In the genomic region with DNA sequence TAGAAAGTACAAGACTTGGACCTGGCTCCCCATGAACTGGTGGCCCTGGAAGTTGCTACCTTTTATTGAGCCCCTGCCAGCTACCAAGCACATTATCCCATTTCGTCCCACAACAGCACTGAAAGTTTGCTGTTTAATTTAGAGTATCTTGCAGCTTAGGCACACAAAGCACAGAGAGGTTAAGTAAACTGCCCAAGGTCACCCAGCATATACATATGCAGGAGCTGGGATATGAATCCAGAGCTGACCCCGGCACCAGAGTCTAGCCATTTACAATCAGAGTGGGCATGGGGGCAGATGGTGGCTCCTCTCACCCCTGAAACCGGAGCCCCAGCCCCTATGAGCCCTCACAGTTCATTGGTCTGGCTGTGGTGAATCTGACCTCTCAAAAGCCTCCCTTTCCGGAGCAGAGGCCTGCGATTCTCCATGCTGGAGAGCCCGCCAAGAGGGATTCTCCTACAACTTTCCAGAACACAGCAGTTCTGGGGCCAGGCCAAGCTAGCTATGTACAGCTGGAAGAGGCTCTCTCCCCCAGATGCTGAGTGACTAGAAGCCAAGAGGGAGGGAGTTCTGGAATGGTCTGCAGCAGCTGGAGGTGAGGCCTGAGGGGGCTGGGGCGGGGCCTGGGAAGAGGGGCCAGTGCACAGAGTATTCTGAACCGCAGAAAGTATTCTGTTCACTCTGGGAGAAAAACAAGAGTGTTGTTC, we compare ENCODE assay signal across 11 cellular contexts. TPM values are rescaled to one million over a fixed set of nuclear protein-coding genes. Genes with fewer than 3 reads are reported as not detected.
A peak's percentile ranks its signal among the peaks of the same experiment; 100 is the strongest.
DNase-seq lines count a peak whose midpoint lies in the region; TF ChIP-seq lines count a peak whose summit lies in the region.
"Had no signal": no experiment of that assay in that cellular context is flagged by ENCODE, and none has a peak within 500 bp of the region (broad histone marks: within the 10 kb centered on the region; RNA-seq: fewer than 3 reads in every experiment).

No MANE protein-coding gene starts in this region.

- no peaks in the 10 kb centered on the region for H3K9me3 Mint-ChIP-seq in activated CD4-positive, alpha-beta T cell treated with anti-CD3 and anti-CD28 coated beads, Interleukin-2, amount 10 ng/mL, durations not matched to agents 7 days and 5 days
- H3K9me3 Mint-ChIP-seq in activated CD4-positive, alpha-beta T cell treated with anti-CD3 and anti-CD28 coated beads, Interleukin-2, amount 10 ng/mL, durations not matched to agents 24 days and 14 days: no peaks in the 10 kb centered on the region

- CTCF ChIA-PET in activated CD4-positive, alpha-beta T cell treated with anti-CD3 and anti-CD28 coated beads, Interleukin-2, amount 10 ng/mL, durations not matched to agents 7 days and 5 days (lab: Charles Lee): interaction anchor here (0.6 to 0.9 kb wide), 3 partner anchors 9 to 16 kb away, joined by 3 to 4 read pairs (median 3); no protein-coding TSS in a partner anchor

- H3K4me3 Mint-ChIP-seq in activated CD4-positive, alpha-beta T cell treated with anti-CD3 and anti-CD28 coated beads, Interleukin-2, amount 10 ng/mL, durations not matched to agents 7 days and 5 days: no peak overlapping the region
- no peak overlapping the region for H3K4me3 Mint-ChIP-seq in activated CD4-positive, alpha-beta T cell treated with anti-CD3 and anti-CD28 coated beads, Interleukin-2, amount 10 ng/mL, durations not matched to agents 24 days and 14 days
- H3K4me3 Mint-ChIP-seq: activated CD8-positive, alpha-beta T cell treated with anti-CD3 and anti-CD28 coated beads, Interleukin-2, amount 10 ng/mL, durations not matched to agents 7 days and 5 days had no signal

- peaks cover 12% of the 10 kb centered on the region for H3K27me3 Mint-ChIP-seq in activated CD4-positive, alpha-beta T cell treated with anti-CD3 and anti-CD28 coated beads, Interleukin-2, amount 10 ng/mL, durations not matched to agents 7 days and 5 days
- peaks cover 10% of the 10 kb centered on the region for H3K27me3 Mint-ChIP-seq in activated CD4-positive, alpha-beta T cell treated with anti-CD3 and anti-CD28 coated beads, Interleukin-2, amount 10 ng/mL, durations not matched to agents 24 days and 14 days

- H3K4me3 ChIP-seq in fibroblast of pulmonary artery (replicated peaks; ENCODE audit: low read depth, low read length): no peak overlapping the region
- H3K4me3 ChIP-seq in mucosa of rectum (ENCODE audit: low read length in 2 of 2): no peak overlapping the region
- H3K4me3 ChIP-seq in tibial nerve: no peak overlapping the region

- H3K27me3 ChIP-seq in mucosa of rectum (ENCODE audit: control insufficient read depth in 2 of 2, insufficient read depth in 2 of 2, low read length in 2 of 2): no peaks in the 10 kb centered on the region
- H3K27me3 ChIP-seq in tibial nerve: no peaks in the 10 kb centered on the region

- no peak overlapping the region for H3K27ac Mint-ChIP-seq in activated CD4-positive, alpha-beta T cell treated with anti-CD3 and anti-CD28 coated beads, Interleukin-2, amount 10 ng/mL, durations not matched to agents 7 days and 5 days
- no peak overlapping the region for H3K27ac Mint-ChIP-seq in activated CD4-positive, alpha-beta T cell treated with anti-CD3 and anti-CD28 coated beads, Interleukin-2, amount 10 ng/mL, durations not matched to agents 24 days and 14 days
- H3K27ac Mint-ChIP-seq: activated CD8-positive, alpha-beta T cell treated with anti-CD3 and anti-CD28 coated beads, Interleukin-2, amount 10 ng/mL, durations not matched to agents 7 days and 5 days had no signal

- DNase-seq in amniotic epithelial cell (ENCODE audit: low read depth): peak; percentile 93
- peak; percentile 94 for DNase-seq in fibroblast of pulmonary artery (ENCODE audit: low read depth)
- DNase-seq in tibial nerve (ENCODE audit: low spot score in 2 of 2): peak; percentile 39 to 63
- no peak for DNase-seq in 8988T
- DNase-seq in NCI-H2029 (lab: John Stamatoyannopoulos, UW): no peak
- no peak for DNase-seq in activated CD4-positive, alpha-beta T cell treated with anti-CD3 and anti-CD28 coated beads, Interleukin-2, amount 10 ng/mL, durations not matched to agents 7 days and 5 days
- no peak for DNase-seq in activated CD4-positive, alpha-beta T cell treated with anti-CD3 and anti-CD28 coated beads, Interleukin-2, amount 10 ng/mL, durations not matched to agents 24 days and 14 days
- DNase-seq: activated CD8-positive, alpha-beta T cell treated with anti-CD3 and anti-CD28 coated beads, Interleukin-2, amount 10 ng/mL, durations not matched to agents 7 days and 5 days; MV-4-11; stimulated activated CD4-positive, alpha-beta T cell treated with anti-CD3 and anti-CD28 coated beads, Interleukin-4, amount 100 ng/mL, for 4 hours had no signal

- no peak for TF ChIP-seq POLR2A in tibial nerve (IDR thresholded peaks at IDR 0.05)

- H3K9me3 ChIP-seq in mucosa of rectum (ENCODE audit: control insufficient read depth in 2 of 2, low read length in 2 of 2) (no peaks in the 10 kb centered on the region), tibial nerve (no peaks in the 10 kb centered on the region)

- intact Hi-C loops in activated CD4-positive, alpha-beta T cell treated with anti-CD3 and anti-CD28 coated beads, Interleukin-2, amount 10 ng/mL, durations not matched to agents 24 days and 14 days (cut with micrococcal nuclease): no loop called here

- H3K36me3 Mint-ChIP-seq in activated CD4-positive, alpha-beta T cell treated with anti-CD3 and anti-CD28 coated beads, Interleukin-2, amount 10 ng/mL, durations not matched to agents 7 days and 5 days (ENCODE audit: low read depth): no peaks in the 10 kb centered on the region
- H3K36me3 Mint-ChIP-seq in activated CD4-positive, alpha-beta T cell treated with anti-CD3 and anti-CD28 coated beads, Interleukin-2, amount 10 ng/mL, durations not matched to agents 24 days and 14 days (ENCODE audit: low read depth): no peaks in the 10 kb centered on the region

- TF ChIP-seq CTCF in fibroblast of pulmonary artery (IDR thresholded peaks at IDR 0.05; ENCODE audit: low read length, missing control alignments) (no peak), tibial nerve (IDR thresholded peaks at IDR 0.05) (no peak)

- WGBS in tibial nerve, 2 donors: 43 to 56% methylated on average over 7 to 8 of the region's 8 CpGs

- H3K36me3 ChIP-seq in mucosa of rectum (ENCODE audit: control insufficient read depth in 2 of 2, insufficient read depth in 2 of 2, low read length in 2 of 2) (no peaks in the 10 kb centered on the region), tibial nerve (no peaks in the 10 kb centered on the region)

- peaks cover 2% of the 10 kb centered on the region for H3K4me1 Mint-ChIP-seq in activated CD4-positive, alpha-beta T cell treated with anti-CD3 and anti-CD28 coated beads, Interleukin-2, amount 10 ng/mL, durations not matched to agents 7 days and 5 days
- peaks cover 4% of the 10 kb centered on the region for H3K4me1 Mint-ChIP-seq in activated CD4-positive, alpha-beta T cell treated with anti-CD3 and anti-CD28 coated beads, Interleukin-2, amount 10 ng/mL, durations not matched to agents 24 days and 14 days

- H3K4me1 ChIP-seq in mucosa of rectum (ENCODE audit: control insufficient read depth in 2 of 2, insufficient read depth in 2 of 2, low read length in 2 of 2): peaks cover 23 to 27% of the 10 kb centered on the region in 2 donors
- H3K4me1 ChIP-seq in tibial nerve: peaks cover 0 to 73% (median 37%) of the 10 kb centered on the region in 4 donors

- TF ChIP-seq EP300 in tibial nerve (IDR thresholded peaks at IDR 0.05): no peak

- POLR2A ChIA-PET in activated CD4-positive, alpha-beta T cell treated with anti-CD3 and anti-CD28 coated beads, Interleukin-2, amount 10 ng/mL, durations not matched to agents 7 days and 5 days (lab: Charles Lee): no interaction called here

- peak overlapping the region; percentile 61 to 71 for H3K27ac ChIP-seq in mucosa of rectum (ENCODE audit: low read depth in 2 of 2, low read length in 2 of 2)
- H3K27ac ChIP-seq in tibial nerve: peak overlapping the region; percentile 41 to 83 (median 66)

- no peak overlapping the region for H3K9ac ChIP-seq in mucosa of rectum (ENCODE audit: low read depth in 1 of 2, low read length in 2 of 2)

RNA-seq across cellular contexts. Expression of a gene that starts 58.3 kb away (rescaled TPM):
- 100 to 1,000 TPM; 115 to 253 (median 191) TPM for total RNA-seq in tibial nerve
- total RNA-seq in activated CD4-positive, alpha-beta T cell treated with anti-CD3 and anti-CD28 coated beads, Interleukin-2, amount 10 ng/mL, durations not matched to agents 7 days and 5 days: 100 to 1,000 TPM; 175 to 176 TPM
- 154 and 171 TPM in 2 replicates for total RNA-seq in activated CD4-positive, alpha-beta T cell treated with anti-CD3 and anti-CD28 coated beads, Interleukin-2, amount 10 ng/mL, durations not matched to agents 24 days and 14 days

Comparison
In these comparisons a context has a peak if more than half of its experiments do, and no peak if none do; other contexts are left out.
1. DNase-seq: peak in amniotic epithelial cell (single experiment), fibroblast of pulmonary artery (single experiment) and tibial nerve (2 of 2); none in 8988T (single experiment), NCI-H2029 (single experiment), activated CD4-positive, alpha-beta T cell treated with anti-CD3 and anti-CD28 coated beads, Interleukin-2, amount 10 ng/mL, durations not matched to agents 7 days and 5 days (single experiment) and activated CD4-positive, alpha-beta T cell treated with anti-CD3 and anti-CD28 coated beads, Interleukin-2, amount 10 ng/mL, durations not matched to agents 24 days and 14 days (single experiment).